In the genomic region with DNA sequence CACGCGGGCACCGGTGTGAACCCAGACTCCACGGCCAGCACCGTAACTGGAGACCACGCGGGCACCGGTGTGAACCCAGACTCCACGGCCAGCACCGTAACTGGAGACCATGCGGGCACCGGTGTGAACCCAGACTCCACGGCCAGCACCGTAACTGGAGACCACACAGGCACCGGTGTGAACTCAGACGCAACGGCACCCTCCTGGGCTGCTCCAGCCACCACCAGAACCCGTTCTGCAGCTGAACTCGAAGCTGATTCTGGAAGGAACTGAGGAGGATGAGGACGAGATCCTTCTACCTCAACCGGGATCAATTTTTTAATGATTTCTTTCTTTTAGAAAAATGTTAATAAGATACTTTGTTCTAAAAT, we compare ENCODE assay signal across 1 cellular context. TPM values are rescaled to one million over a fixed set of nuclear protein-coding genes. Genes with fewer than 3 reads are reported as not detected.
"Had no signal": no experiment of that assay in that cellular context is flagged by ENCODE, and none has a peak within 500 bp of the region (broad histone marks: within the 10 kb centered on the region; RNA-seq: fewer than 3 reads in every experiment).

No MANE protein-coding gene starts in this region.

RNA-seq across cellular contexts. Expression of a gene that starts 56.7 kb away (rescaled TPM):
- total RNA-seq: K562 had no signal
